ENCODE assay signal across 11 cellular contexts in genomic region chr1:62286778-62287224, GRCh38. TPM values are rescaled to one million over a fixed set of nuclear protein-coding genes. Genes with fewer than 3 reads are reported as not detected.
DNase-seq lines count a peak whose midpoint lies in the region; ATAC-seq and TF ChIP-seq lines count a peak whose summit lies in the region.
"Had no signal": no experiment of that assay in that cellular context is flagged by ENCODE, and none has a peak within 500 bp of the region (broad histone marks: within the 10 kb centered on the region; RNA-seq: fewer than 3 reads in every experiment).

No MANE protein-coding gene starts in this region.

- H3K4me1 Mint-ChIP-seq in Caco-2 (ENCODE audit: low read depth, unreplicated experiment) (peaks cover 55% of the 10 kb centered on the region), mesothelial cell of epicardium (peaks cover 67% of the 10 kb centered on the region), T-cell (peaks cover 0 to 4% (median 0%) of the 10 kb centered on the region in 3 donors)

- no TSS peak for BruUV-seq in Caco-2 (replicated peaks; lab: Mats Ljungman, UMichigan)

- H3K9me3 Mint-ChIP-seq in Caco-2 (ENCODE audit: unreplicated experiment) = no peaks in the 10 kb centered on the region
- peaks cover 1% of the 10 kb centered on the region for H3K9me3 Mint-ChIP-seq in mesothelial cell of epicardium
- H3K9me3 Mint-ChIP-seq in T-cell = no peaks in the 10 kb centered on the region

- H3K36me3 Mint-ChIP-seq in Caco-2 (ENCODE audit: insufficient read depth, unreplicated experiment) (no peaks in the 10 kb centered on the region), mesothelial cell of epicardium (no peaks in the 10 kb centered on the region), T-cell (no peaks in the 10 kb centered on the region)

- H3K4me3 ChIP-seq in Caco-2 (ENCODE audit: low read depth, low read length) = peak overlapping the region; percentile 9

- DNase-seq in Caco-2 (peak; percentile 73 to 84), NCI-H2081 treated with DMSO at 0.1 percent for 48 hours (lab: John Stamatoyannopoulos, UW) (peak; percentile 46), cerebellar nuclear complex (lab: John Stamatoyannopoulos, UW) (peak; percentile 19 to 49), mesothelial cell of epicardium (ENCODE audit: low spot score in 2 of 2, unreplicated experiment in 2 of 2) (no peak), epidermal melanocyte (ENCODE audit: insufficient read length, low spot score) (no peak), T-cell (no peak), ureter (ENCODE audit: low spot score) (no peak), posterior cingulate gyrus (no peak)
- DNase-seq: activated CD4-positive, CD25-positive, alpha-beta regulatory T cell treated with anti-CD3 and anti-CD28 coated beads, Interleukin-2, amount 50 U/mL, for 72 hours; stimulated activated CD4-positive, alpha-beta T cell treated with anti-CD3 and anti-CD28 coated beads, Interleukin-2, amount 100 ng/mL, for 48 hours had no signal

- H3K4me3 Mint-ChIP-seq in Caco-2 (ENCODE audit: unreplicated experiment) = peak overlapping the region; percentile 68
- peak overlapping the region; percentile 34 for H3K4me3 Mint-ChIP-seq in mesothelial cell of epicardium
- H3K4me3 Mint-ChIP-seq in T-cell = no peak overlapping the region
- H3K4me3 Mint-ChIP-seq: activated naive CD8-positive, alpha-beta T cell had no signal

- no peaks in the 10 kb centered on the region for H3K27me3 ChIP-seq in Caco-2 (replicated peaks; ENCODE audit: control insufficient read depth, insufficient read depth, low read length)

- POLR2A ChIA-PET in Caco-2 (lab: Charles Lee) = no interaction called here
- POLR2A ChIA-PET in T-cell (lab: Charles Lee) = no interaction called here

- TF ChIP-seq CTCF in Caco-2 (IDR thresholded peaks at IDR 0.05; ENCODE audit: insufficient read depth in 1 of 2, low read depth in 1 of 2, low read length in 1 of 2, severe bottlenecking in 1 of 2, unreplicated experiment in 1 of 2) (no peak), mesothelial cell of epicardium (IDR thresholded peaks at IDR 0.05; ENCODE audit: unreplicated experiment) (no peak)

- H3K27ac Mint-ChIP-seq in Caco-2 (ENCODE audit: unreplicated experiment) (peak overlapping the region; percentile 80), mesothelial cell of epicardium (no peak overlapping the region), T-cell (no peak overlapping the region)
- H3K27ac Mint-ChIP-seq: activated naive CD8-positive, alpha-beta T cell had no signal

- intact Hi-C loops in Caco-2 (cut with micrococcal nuclease; ENCODE audit: unreplicated experiment) = loop anchor here (1.0 to 2.0 kb wide), 3 partner anchors 52 to 120 kb away; no protein-coding TSS in a partner anchor
- intact Hi-C loops in posterior cingulate gyrus (cut with DNase I) = no loop called here

- no peaks in the 10 kb centered on the region for H3K36me3 ChIP-seq in Caco-2 (ENCODE audit: control insufficient read depth, insufficient read depth, low read length)

- H3K4me1 ChIP-seq in Caco-2 = peaks cover 50% of the 10 kb centered on the region

- H3K27me3 Mint-ChIP-seq in Caco-2 (ENCODE audit: insufficient read depth, unreplicated experiment) (no peaks in the 10 kb centered on the region), mesothelial cell of epicardium (ENCODE audit: low read depth) (peaks cover 15% of the 10 kb centered on the region), T-cell (peaks cover 26 to 39% of the 10 kb centered on the region in 2 donors)

- H3K9me3 ChIP-seq in Caco-2 = no peaks in the 10 kb centered on the region

- CTCF ChIA-PET in Caco-2 (lab: Charles Lee) (interaction anchor here (1.5 kb wide), 1 partner anchor 111 kb away, joined by 7 read pairs; no protein-coding TSS in a partner anchor), T-cell (lab: Charles Lee) (no interaction called here)

- no peak for ATAC-seq in T-cell (replicated peaks in 1 of 4)

RNA-seq across cellular contexts. Expression of gene KANK4, which starts 32.4 kb away (rescaled TPM):
- 18.9 and 21.5 TPM in 2 replicates for total RNA-seq in Caco-2 (2022)
- total RNA-seq in mesothelial cell of epicardium = 34.3 to 36.5 TPM (median 35.2 TPM) in 3 replicates
- total RNA-seq in T-cell = not detected
- 0.13 TPM for total RNA-seq in ureter

Comparison
In these comparisons a context has a peak if more than half of its experiments do, and no peak if none do; other contexts are left out.
1. DNase-seq: peak in Caco-2 (2 of 2), NCI-H2081 treated with DMSO at 0.1 percent for 48 hours (single experiment) and cerebellar nuclear complex (2 of 2); none in mesothelial cell of epicardium (0 of 2), epidermal melanocyte (single experiment), T-cell (0 of 34), ureter (single experiment) and posterior cingulate gyrus (0 of 10).
2. H3K4me3 Mint-ChIP-seq: peak in Caco-2 (single experiment) and mesothelial cell of epicardium (single experiment); none in T-cell (0 of 3).
3. RNA of gene KANK4, which starts 32.4 kb away (total RNA-seq): 34.3 to 36.5 TPM in mesothelial cell of epicardium and 18.9 to 21.5 TPM in Caco-2; 0.13 TPM in ureter (single experiment) and not detected in T-cell; every median in the first group is over 10 times any median in the second.